Comparison of ENCODE assay signal across 24 cellular contexts in genomic region chr6:44481765-44482164, GRCh38.
DNase-seq lines count a peak whose midpoint lies in the region; ATAC-seq and TF ChIP-seq lines count a peak whose summit lies in the region.
"Had no signal": no experiment of that assay in that cellular context is flagged by ENCODE, and none has a peak within 500 bp of the region (broad histone marks: within the 10 kb centered on the region; RNA-seq: fewer than 3 reads in every experiment).

No MANE protein-coding gene starts in this region.

- H3K4me3 Mint-ChIP-seq in WTC11, result no peak overlapping the region
- H3K4me3 Mint-ChIP-seq: CD14-positive monocyte; CD4-positive, alpha-beta T cell; CD8-positive, alpha-beta memory T cell; GM23338; H9 had no signal

- H3K4me1 ChIP-seq in right atrium auricular region, result no peaks in the 10 kb centered on the region
- H3K4me1 ChIP-seq in osteoblast (ENCODE audit: insufficient read depth, low read length), result no peaks in the 10 kb centered on the region
- H3K4me1 ChIP-seq: A549, BE2C had no signal

- no peak overlapping the region for H2AFZ ChIP-seq in osteoblast (ENCODE audit: low read length)

- H3K27me3 ChIP-seq in right atrium auricular region (no peaks in the 10 kb centered on the region), osteoblast (ENCODE audit: insufficient read depth, low read length) (peaks cover 3% of the 10 kb centered on the region)
- H3K27me3 ChIP-seq: BLaER1 treated with 17β-estradiol and CSF1 and Interleukin-3, amounts not matched to agents 10 nM and 100 nM had no signal

- CTCF ChIA-PET in WTC11 (lab: Charles Lee), result no interaction called here

- H3K36me3 ChIP-seq in right atrium auricular region (no peaks in the 10 kb centered on the region), osteoblast (ENCODE audit: insufficient read depth, low read length) (no peaks in the 10 kb centered on the region)
- H3K36me3 ChIP-seq: BE2C; BLaER1 treated with 17β-estradiol and CSF1 and Interleukin-3, amounts not matched to agents 10 nM and 100 nM had no signal

- ATAC-seq in left ventricle myocardium superior, result peak; percentile 40
- ATAC-seq in left colon, result no peak
- ATAC-seq in WTC11, result no peak
- ATAC-seq: A549, HCT116 had no signal

- no peak for DNase-seq in left ventricle myocardium superior
- DNase-seq in right atrium auricular region (ENCODE audit: low spot score), result no peak
- DNase-seq in fibroblast of mammary gland (ENCODE audit: low read depth), result peak; percentile 30
- peak; percentile 78 for DNase-seq in osteoblast (ENCODE audit: insufficient read length, low spot score, missing footprints)
- DNase-seq in NAMALWA (ENCODE audit: low spot score), result no peak
- no peak for DNase-seq in left colon
- DNase-seq in WTC11 (ENCODE audit: low spot score), result no peak
- DNase-seq: 8988T; ACHN; AML-193; BE2C; Calu3; CD4-positive, alpha-beta T cell; CD8-positive, alpha-beta memory T cell; COR-L47; DMS53; DMS79 treated with DMSO at 0.1 percent for 48 hours; GF-D8; H9 had no signal

- intact Hi-C loops in left ventricle myocardium superior (cut with micrococcal nuclease) (no loop called here), left colon (cut with DNase I, micrococcal nuclease) (loop anchor here in 1 of 2 donors (10.0 kb wide), 2 partner anchors 173 to 1233 kb away; no protein-coding TSS in a partner anchor)

- no peaks in the 10 kb centered on the region for H3K9me3 Mint-ChIP-seq in WTC11
- H3K9me3 Mint-ChIP-seq: CD14-positive monocyte; CD4-positive, alpha-beta T cell; CD8-positive, alpha-beta memory T cell; GM23338; H9 had no signal

- H3K4me1 Mint-ChIP-seq in WTC11, result peaks cover 38% of the 10 kb centered on the region
- H3K4me1 Mint-ChIP-seq: CD8-positive, alpha-beta memory T cell had no signal

- H3K27me3 Mint-ChIP-seq in WTC11 (ENCODE audit: low read depth), result no peaks in the 10 kb centered on the region

- H3K4me2 ChIP-seq in osteoblast (ENCODE audit: insufficient read depth, low read length), result no peak overlapping the region
- H3K4me2 ChIP-seq: A549; BLaER1 treated with 17β-estradiol and CSF1 and Interleukin-3, amounts not matched to agents 10 nM and 100 nM; GM23338 had no signal

- H3K79me2 ChIP-seq in osteoblast (ENCODE audit: insufficient read depth, low read length), result no peaks in the 10 kb centered on the region

- TF ChIP-seq CTCF in right atrium auricular region (IDR thresholded peaks at IDR 0.05), result no peak
- TF ChIP-seq CTCF in fibroblast of mammary gland (conservative IDR thresholded peaks at IDR 0.05; ENCODE audit: control insufficient read depth, insufficient read depth, low read depth, low read length), result no peak
- TF ChIP-seq CTCF in osteoblast (IDR thresholded peaks at IDR 0.05; ENCODE audit: extremely low read depth, low read depth, low read length), result no peak
- no peak for TF ChIP-seq CTCF in WTC11 (IDR thresholded peaks at IDR 0.05)

- H4K20me1 ChIP-seq in osteoblast (ENCODE audit: insufficient read depth, low read length), result no peaks in the 10 kb centered on the region
- H4K20me1 ChIP-seq: BLaER1 treated with 17β-estradiol and CSF1 and Interleukin-3, amounts not matched to agents 10 nM and 100 nM had no signal

- H3K9me3 ChIP-seq in right atrium auricular region, result no peaks in the 10 kb centered on the region
- no peaks in the 10 kb centered on the region for H3K9me3 ChIP-seq in osteoblast (ENCODE audit: low read depth, low read length)
- H3K9me3 ChIP-seq: A549; BE2C; BLaER1 treated with 17β-estradiol and CSF1 and Interleukin-3, amounts not matched to agents 10 nM and 100 nM had no signal

- no peak overlapping the region for H3K4me3 ChIP-seq in right atrium auricular region
- no peak overlapping the region for H3K4me3 ChIP-seq in fibroblast of mammary gland (ENCODE audit: control insufficient read depth, low read depth, low read length)
- no peak overlapping the region for H3K4me3 ChIP-seq in osteoblast (ENCODE audit: insufficient read depth, low read length)
- H3K4me3 ChIP-seq: A549; BLaER1 treated with 17β-estradiol and CSF1 and Interleukin-3, amounts not matched to agents 10 nM and 100 nM; GM23338 had no signal

- POLR2A ChIA-PET in WTC11 (lab: Charles Lee), result no interaction called here

- H3K27ac ChIP-seq in right atrium auricular region (no peak overlapping the region), osteoblast (ENCODE audit: low read depth, low read length) (no peak overlapping the region)
- H3K27ac ChIP-seq: A549; BLaER1 treated with 17β-estradiol and CSF1 and Interleukin-3, amounts not matched to agents 10 nM and 100 nM had no signal

- H3K27ac Mint-ChIP-seq in WTC11, result no peak overlapping the region
- H3K27ac Mint-ChIP-seq: CD14-positive monocyte; CD4-positive, alpha-beta T cell; CD8-positive, alpha-beta memory T cell; GM23338; H9 had no signal

- H3K36me3 Mint-ChIP-seq in WTC11, result no peaks in the 10 kb centered on the region
- H3K36me3 Mint-ChIP-seq: CD14-positive monocyte; CD8-positive, alpha-beta memory T cell had no signal

TF ChIP-seq in WTC11, 78 proteins besides CTCF, POLR2A, EP300 and RAD21 (continues in another document):
- TF ChIP-seq FOXJ3 (CRISPR knock-in tag; IDR thresholded peaks at IDR 0.05; ENCODE audit: borderline replicate concordance) (no peak), SOX15 (CRISPR knock-in tag; IDR thresholded peaks at IDR 0.05) (no peak), NR2C2 (CRISPR knock-in tag; IDR thresholded peaks at IDR 0.05) (no peak), ZNF396 (CRISPR knock-in tag; IDR thresholded peaks at IDR 0.05; ENCODE audit: borderline replicate concordance) (no peak), ZNF219 (CRISPR knock-in tag; IDR thresholded peaks at IDR 0.05; ENCODE audit: borderline replicate concordance) (no peak), ARID4B (CRISPR knock-in tag; IDR thresholded peaks at IDR 0.05; ENCODE audit: borderline replicate concordance) (no peak), ZNF423 (CRISPR knock-in tag; IDR thresholded peaks at IDR 0.05) (no peak), GRHL2 (CRISPR knock-in tag; IDR thresholded peaks at IDR 0.05; ENCODE audit: insufficient replicate concordance, severe bottlenecking) (no peak)
- TF ChIP-seq, protein P1, sequence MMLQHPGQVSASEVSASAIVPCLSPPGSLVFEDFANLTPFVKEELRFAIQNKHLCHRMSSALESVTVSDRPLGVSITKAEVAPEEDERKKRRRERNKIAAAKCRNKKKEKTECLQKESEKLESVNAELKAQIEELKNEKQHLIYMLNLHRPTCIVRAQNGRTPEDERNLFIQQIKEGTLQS (CRISPR knock-in tag; conservative IDR thresholded peaks at IDR 0.05), result no peak
- TF ChIP-seq, protein P2, sequence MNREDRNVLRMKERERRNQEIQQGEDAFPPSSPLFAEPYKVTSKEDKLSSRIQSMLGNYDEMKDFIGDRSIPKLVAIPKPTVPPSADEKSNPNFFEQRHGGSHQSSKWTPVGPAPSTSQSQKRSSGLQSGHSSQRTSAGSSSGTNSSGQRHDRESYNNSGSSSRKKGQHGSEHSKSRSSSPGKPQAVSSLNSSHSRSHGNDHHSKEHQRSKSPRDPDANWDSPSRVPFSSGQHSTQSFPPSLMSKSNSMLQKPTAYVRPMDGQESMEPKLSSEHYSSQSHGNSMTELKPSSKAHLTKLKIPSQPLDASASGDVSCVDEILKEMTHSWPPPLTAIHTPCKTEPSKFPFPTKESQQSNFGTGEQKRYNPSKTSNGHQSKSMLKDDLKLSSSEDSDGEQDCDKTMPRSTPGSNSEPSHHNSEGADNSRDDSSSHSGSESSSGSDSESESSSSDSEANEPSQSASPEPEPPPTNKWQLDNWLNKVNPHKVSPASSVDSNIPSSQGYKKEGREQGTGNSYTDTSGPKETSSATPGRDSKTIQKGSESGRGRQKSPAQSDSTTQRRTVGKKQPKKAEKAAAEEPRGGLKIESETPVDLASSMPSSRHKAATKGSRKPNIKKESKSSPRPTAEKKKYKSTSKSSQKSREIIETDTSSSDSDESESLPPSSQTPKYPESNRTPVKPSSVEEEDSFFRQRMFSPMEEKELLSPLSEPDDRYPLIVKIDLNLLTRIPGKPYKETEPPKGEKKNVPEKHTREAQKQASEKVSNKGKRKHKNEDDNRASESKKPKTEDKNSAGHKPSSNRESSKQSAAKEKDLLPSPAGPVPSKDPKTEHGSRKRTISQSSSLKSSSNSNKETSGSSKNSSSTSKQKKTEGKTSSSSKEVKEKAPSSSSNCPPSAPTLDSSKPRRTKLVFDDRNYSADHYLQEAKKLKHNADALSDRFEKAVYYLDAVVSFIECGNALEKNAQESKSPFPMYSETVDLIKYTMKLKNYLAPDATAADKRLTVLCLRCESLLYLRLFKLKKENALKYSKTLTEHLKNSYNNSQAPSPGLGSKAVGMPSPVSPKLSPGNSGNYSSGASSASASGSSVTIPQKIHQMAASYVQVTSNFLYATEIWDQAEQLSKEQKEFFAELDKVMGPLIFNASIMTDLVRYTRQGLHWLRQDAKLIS (CRISPR knock-in tag; IDR thresholded peaks at IDR 0.05; ENCODE audit: borderline replicate concordance), result no peak

Comparison
In these comparisons a context has a peak if more than half of its experiments do, and no peak if none do; other contexts are left out.
1. DNase-seq: peak in fibroblast of mammary gland (single experiment) and osteoblast (single experiment); none in left ventricle myocardium superior (single experiment), right atrium auricular region (single experiment), NAMALWA (single experiment), left colon (0 of 2) and WTC11 (single experiment).